ENCODE assay signal across 1 cellular context in genomic region chr16:57725077-57725953, GRCh38.
TF ChIP-seq lines count a peak whose summit lies in the region.

No MANE protein-coding gene starts in this region.

TF ChIP-seq in HEK293, 187 proteins besides CTCF, POLR2A, EP300 and RAD21 (continued from another document):
- TF ChIP-seq, protein P1, sequence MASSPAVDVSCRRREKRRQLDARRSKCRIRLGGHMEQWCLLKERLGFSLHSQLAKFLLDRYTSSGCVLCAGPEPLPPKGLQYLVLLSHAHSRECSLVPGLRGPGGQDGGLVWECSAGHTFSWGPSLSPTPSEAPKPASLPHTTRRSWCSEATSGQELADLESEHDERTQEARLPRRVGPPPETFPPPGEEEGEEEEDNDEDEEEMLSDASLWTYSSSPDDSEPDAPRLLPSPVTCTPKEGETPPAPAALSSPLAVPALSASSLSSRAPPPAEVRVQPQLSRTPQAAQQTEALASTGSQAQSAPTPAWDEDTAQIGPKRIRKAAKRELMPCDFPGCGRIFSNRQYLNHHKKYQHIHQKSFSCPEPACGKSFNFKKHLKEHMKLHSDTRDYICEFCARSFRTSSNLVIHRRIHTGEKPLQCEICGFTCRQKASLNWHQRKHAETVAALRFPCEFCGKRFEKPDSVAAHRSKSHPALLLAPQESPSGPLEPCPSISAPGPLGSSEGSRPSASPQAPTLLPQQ (tag by site-specific recombination; IDR thresholded peaks at IDR 0.05): peak; percentile 67
- no peak for TF ChIP-seq SCRT1 (tag by site-specific recombination; IDR thresholded peaks at IDR 0.05; ENCODE audit: borderline replicate concordance)
- TF ChIP-seq ZNF48 (tag by site-specific recombination; IDR thresholded peaks at IDR 0.05): no peak
- no peak for TF ChIP-seq ZNF341 (tag by site-specific recombination; IDR thresholded peaks at IDR 0.05; ENCODE audit: low read depth)
- TF ChIP-seq ZNF530 (tag by site-specific recombination; IDR thresholded peaks at IDR 0.05; ENCODE audit: low read depth): no peak
- TF ChIP-seq ZFP3 (tag by site-specific recombination; IDR thresholded peaks at IDR 0.05; ENCODE audit: low read depth): no peak
- TF ChIP-seq PRDM6 (tag by site-specific recombination; IDR thresholded peaks at IDR 0.05): peak; percentile 30; the same call in 1 of the 2 replicates
- TF ChIP-seq PRDM1 (tag by site-specific recombination; IDR thresholded peaks at IDR 0.05): 0 out of 2 replicates have a peak, but pooled peaks have one; percentile 21
- no peak for TF ChIP-seq ZNF449 (tag by site-specific recombination; IDR thresholded peaks at IDR 0.05)
